In the genomic region with DNA sequence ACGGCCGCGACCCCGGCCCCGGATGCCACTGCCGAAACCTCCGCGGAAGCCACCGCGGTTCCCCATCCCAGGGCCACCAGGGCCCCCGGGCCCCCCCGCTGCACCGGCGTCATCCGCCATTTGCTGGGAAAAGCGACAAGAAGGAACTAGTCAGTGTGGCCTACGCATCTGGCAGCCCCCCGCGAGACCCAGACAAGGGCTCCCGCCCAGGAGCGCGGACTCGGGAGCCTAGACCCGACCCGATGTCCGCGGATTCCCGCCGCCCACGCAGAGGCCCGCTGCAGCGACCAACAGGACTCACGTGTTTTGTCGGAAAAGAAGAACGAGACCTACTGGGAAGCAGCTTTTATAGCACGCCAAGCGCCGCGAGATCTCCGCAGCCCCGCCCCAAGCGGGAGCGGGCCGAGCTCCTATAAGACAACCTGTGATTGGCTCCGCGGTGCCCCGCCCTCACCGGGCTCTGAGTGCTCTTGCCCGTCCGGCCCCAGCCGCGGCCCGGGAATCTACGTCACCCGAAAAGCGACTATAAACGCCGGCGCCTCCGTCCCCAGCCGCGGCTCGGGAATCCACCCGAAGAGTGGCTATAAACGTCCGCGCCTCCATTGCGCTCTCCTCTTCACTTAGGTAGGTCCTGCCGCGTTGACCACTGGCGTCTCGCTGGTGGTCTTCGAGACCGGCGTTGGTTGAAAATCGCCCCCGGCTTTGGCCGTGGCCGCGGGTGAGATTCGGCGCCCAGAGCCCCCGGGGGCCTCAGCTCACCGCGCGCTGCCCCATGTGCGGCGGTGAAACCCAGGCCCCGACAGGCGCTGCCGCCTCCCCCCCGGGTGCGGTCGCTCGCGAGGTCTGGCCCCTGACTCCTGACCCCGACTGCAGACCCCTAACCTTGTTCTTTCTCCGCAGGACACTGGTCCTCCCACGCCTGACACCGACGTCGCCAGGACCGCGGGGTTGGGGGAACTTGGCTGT, we compare ENCODE assay signal across 8 cellular contexts. TPM values are rescaled to one million over a fixed set of nuclear protein-coding genes. Genes with fewer than 3 reads are reported as not detected.
DNase-seq lines count a peak whose midpoint lies in the region; TF ChIP-seq lines count a peak whose summit lies in the region.

Gene RPS2, minus strand, starts transcription at position 321 of the 966 bp plus-strand sequence. Its CDS starts 201 bp downstream, at position 120.

- H3F3A ChIP-seq in MM.1S (ENCODE audit: insufficient read depth, low read length): peaks cover 40% of the 10 kb centered on the region
- no peaks in the 10 kb centered on the region for H3F3A ChIP-seq in neural cell (ENCODE audit: insufficient read depth, low read length, poor library complexity, severe bottlenecking)

- H3K4me1 ChIP-seq in HAP-1: peaks cover 32% of the 10 kb centered on the region
- peaks cover 12% of the 10 kb centered on the region for H3K4me1 ChIP-seq in MM.1S (ENCODE audit: low read length)
- H3K4me1 ChIP-seq in stomach: peaks cover 42 to 59% (median 46%) of the 10 kb centered on the region in 4 donors

- TF ChIP-seq POLR2A in stomach (IDR thresholded peaks at IDR 0.05): peak in 2 of 4 donors; percentile 92 to 94

- H3K36me3 ChIP-seq in HAP-1 (replicated peaks) (peaks cover 52% of the 10 kb centered on the region), MM.1S (replicated peaks; ENCODE audit: insufficient read depth, low read length) (peaks cover 17% of the 10 kb centered on the region), neural cell (ENCODE audit: insufficient read depth, low read length) (no peaks in the 10 kb centered on the region), stomach (peaks cover 23 to 31% (median 26%) of the 10 kb centered on the region in 4 donors)

- DNase-seq in ELR (ENCODE audit: low read depth) (peak; percentile 99), HAP-1 (ENCODE audit: low spot score in 2 of 2) (peak; percentile 93 to 98), MM.1S (peak; percentile 98), SIG-M5 (lab: John Stamatoyannopoulos, UW) (peak; percentile 69), activated gamma-delta T cell (lab: John Stamatoyannopoulos, UW) (peak; percentile 98), fibroblast of the aortic adventitia (ENCODE audit: low read depth) (peak; percentile 99), stomach (peak; percentile 100)

- H3K9me2 ChIP-seq in MM.1S (replicated peaks; ENCODE audit: insufficient read depth, low read length) (no peaks in the 10 kb centered on the region), neural cell (ENCODE audit: insufficient read depth, low read length) (no peaks in the 10 kb centered on the region)

- peak within 1 kb of the TSS; percentile 69; the same call in 1 of the 2 replicates for H3K27ac ChIP-seq in MM.1S (ENCODE audit: low read length)
- H3K27ac ChIP-seq in neural cell (ENCODE audit: low read length): peak within 1 kb of the TSS; percentile 80
- peak within 1 kb of the TSS; percentile 94 to 98 (median 97) for H3K27ac ChIP-seq in stomach

- TF ChIP-seq RAD21 in neural cell (conservative IDR thresholded peaks at IDR 0.05): no peak

- H3K79me2 ChIP-seq in MM.1S (ENCODE audit: low read length) (peaks cover 38% of the 10 kb centered on the region), neural cell (replicated peaks; ENCODE audit: insufficient read depth, low read length) (peaks cover 14% of the 10 kb centered on the region)

- H2AFZ ChIP-seq in MM.1S (ENCODE audit: low read length) (peak within 1 kb of the TSS; percentile 64), neural cell (ENCODE audit: low read depth, low read length) (peak within 1 kb of the TSS; percentile 36)

- H3K4me2 ChIP-seq in MM.1S (ENCODE audit: low read depth, low read length): peak within 1 kb of the TSS; percentile 93
- H3K4me2 ChIP-seq in neural cell (ENCODE audit: low read length): peak within 1 kb of the TSS; percentile 94

- H3K9me3 ChIP-seq in HAP-1: no peaks in the 10 kb centered on the region
- H3K9me3 ChIP-seq in MM.1S (replicated peaks; ENCODE audit: insufficient read depth, low read length): no peaks in the 10 kb centered on the region
- no peaks in the 10 kb centered on the region for H3K9me3 ChIP-seq in neural cell (ENCODE audit: low read length)
- no peaks in the 10 kb centered on the region for H3K9me3 ChIP-seq in stomach

- in situ Hi-C loops in HAP-1 (cut with MboI; ENCODE audit: low sequenced_read_pairs): no loop called here

- H4K20me1 ChIP-seq in MM.1S (ENCODE audit: insufficient read depth, low read length) (no peaks in the 10 kb centered on the region), neural cell (ENCODE audit: insufficient read depth) (no peaks in the 10 kb centered on the region)

- H3K9ac ChIP-seq in MM.1S (ENCODE audit: low read length) (peak within 1 kb of the TSS; percentile 94), neural cell (ENCODE audit: low read length) (peak within 1 kb of the TSS; percentile 89)

- TF ChIP-seq EP300 in neural cell (conservative IDR thresholded peaks at IDR 0.05; ENCODE audit: poor library complexity, severe bottlenecking) (peak; percentile 58), stomach (IDR thresholded peaks at IDR 0.05) (peak; percentile 54)

- H3K4me3 ChIP-seq in HAP-1 (peak within 1 kb of the TSS; percentile 100), MM.1S (ENCODE audit: low read length) (peak within 1 kb of the TSS; percentile 80), fibroblast of the aortic adventitia (ENCODE audit: low read depth, low read length) (peak within 1 kb of the TSS; percentile 92), neural cell (ENCODE audit: low read length) (peak within 1 kb of the TSS; percentile 88), stomach (peak within 1 kb of the TSS; percentile 75 to 90 (median 83))

- 0 to 1% (median 0%) methylated on average over 9 to 104 of the region's 104 CpGs for WGBS in stomach, 5 donors

- H3K27me3 ChIP-seq in HAP-1 (ENCODE audit: low read depth) (no peaks in the 10 kb centered on the region), MM.1S (replicated peaks; ENCODE audit: insufficient read depth, low read length) (no peaks in the 10 kb centered on the region), neural cell (ENCODE audit: insufficient read depth, low read depth, low read length) (no peaks in the 10 kb centered on the region), stomach (no peaks in the 10 kb centered on the region)

- intact Hi-C loops in stomach (cut with DNase I; ENCODE audit: low total_unique reads): no loop called here

- TF ChIP-seq CTCF in MM.1S (IDR thresholded peaks at IDR 0.05; ENCODE audit: low read length) (no peak), fibroblast of the aortic adventitia (IDR thresholded peaks at IDR 0.05; ENCODE audit: insufficient read depth, low read length) (no peak), neural cell (IDR thresholded peaks at IDR 0.05; ENCODE audit: poor library complexity, severe bottlenecking) (peak; percentile 37), stomach (IDR thresholded peaks at IDR 0.05) (no peak)

TF ChIP-seq in neural cell, 6 proteins besides CTCF, POLR2A, EP300 and RAD21:
- TF ChIP-seq TAF1 (IDR thresholded peaks at IDR 0.05; ENCODE audit: low read depth) (peak; percentile 98), SMC3 (conservative IDR thresholded peaks at IDR 0.05; ENCODE audit: poor library complexity) (no peak), POLR2AphosphoS5 (IDR thresholded peaks at IDR 0.05) (peak; percentile 99), EZH2 (IDR thresholded peaks at IDR 0.05; ENCODE audit: borderline replicate concordance, insufficient read depth, low read length, poor library complexity, severe bottlenecking) (no peak), MXI1 (conservative IDR thresholded peaks at IDR 0.05; ENCODE audit: poor library complexity, severe bottlenecking) (peak; percentile 96)
- TF ChIP-seq, protein P1, sequence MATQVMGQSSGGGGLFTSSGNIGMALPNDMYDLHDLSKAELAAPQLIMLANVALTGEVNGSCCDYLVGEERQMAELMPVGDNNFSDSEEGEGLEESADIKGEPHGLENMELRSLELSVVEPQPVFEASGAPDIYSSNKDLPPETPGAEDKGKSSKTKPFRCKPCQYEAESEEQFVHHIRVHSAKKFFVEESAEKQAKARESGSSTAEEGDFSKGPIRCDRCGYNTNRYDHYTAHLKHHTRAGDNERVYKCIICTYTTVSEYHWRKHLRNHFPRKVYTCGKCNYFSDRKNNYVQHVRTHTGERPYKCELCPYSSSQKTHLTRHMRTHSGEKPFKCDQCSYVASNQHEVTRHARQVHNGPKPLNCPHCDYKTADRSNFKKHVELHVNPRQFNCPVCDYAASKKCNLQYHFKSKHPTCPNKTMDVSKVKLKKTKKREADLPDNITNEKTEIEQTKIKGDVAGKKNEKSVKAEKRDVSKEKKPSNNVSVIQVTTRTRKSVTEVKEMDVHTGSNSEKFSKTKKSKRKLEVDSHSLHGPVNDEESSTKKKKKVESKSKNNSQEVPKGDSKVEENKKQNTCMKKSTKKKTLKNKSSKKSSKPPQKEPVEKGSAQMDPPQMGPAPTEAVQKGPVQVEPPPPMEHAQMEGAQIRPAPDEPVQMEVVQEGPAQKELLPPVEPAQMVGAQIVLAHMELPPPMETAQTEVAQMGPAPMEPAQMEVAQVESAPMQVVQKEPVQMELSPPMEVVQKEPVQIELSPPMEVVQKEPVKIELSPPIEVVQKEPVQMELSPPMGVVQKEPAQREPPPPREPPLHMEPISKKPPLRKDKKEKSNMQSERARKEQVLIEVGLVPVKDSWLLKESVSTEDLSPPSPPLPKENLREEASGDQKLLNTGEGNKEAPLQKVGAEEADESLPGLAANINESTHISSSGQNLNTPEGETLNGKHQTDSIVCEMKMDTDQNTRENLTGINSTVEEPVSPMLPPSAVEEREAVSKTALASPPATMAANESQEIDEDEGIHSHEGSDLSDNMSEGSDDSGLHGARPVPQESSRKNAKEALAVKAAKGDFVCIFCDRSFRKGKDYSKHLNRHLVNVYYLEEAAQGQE (IDR thresholded peaks at IDR 0.05; ENCODE audit: borderline replicate concordance): peak; percentile 98

RNA-seq across cellular contexts. Expression of gene RPS2, which starts in this region (rescaled TPM):
- total RNA-seq in fibroblast of the aortic adventitia (ENCODE audit: low replicate concordance) (1,645 and 1,942 TPM in 2 replicates), stomach (1,000 to 10,000 TPM in 4 of 5 donors, 100 to 1,000 TPM in 1; 997 to 2,615 (median 1,653) TPM)
- polyA plus RNA-seq in neural cell (1,295 and 1,393 TPM in 2 replicates), stomach (1,000 to 10,000 TPM; 2,720 to 4,842 (median 2,788) TPM)
- 735 and 770 TPM in 2 replicates for polyA minus RNA-seq in neural cell

Comparison
In these comparisons a context has a peak if more than half of its experiments do, and no peak if none do; other contexts are left out.
1. Peak in every context shown above with its lines: DNase-seq, H3K4me3 ChIP-seq and H3K27ac ChIP-seq.